In genomic region chr5:132067451-132067850, GRCh38 we compare ENCODE assay signal across 31 cellular contexts. TPM values are rescaled to one million over a fixed set of nuclear protein-coding genes. Genes with fewer than 3 reads are reported as not detected.
"Had no signal": no experiment of that assay in that cellular context is flagged by ENCODE, and none has a peak within 500 bp of the region (broad histone marks: within the 10 kb centered on the region; RNA-seq: fewer than 3 reads in every experiment).

No MANE protein-coding gene starts in this region.

- H3K9me3 Mint-ChIP-seq: endodermal cell, neural crest cell, WTC11 had no signal

- H3K4me3 ChIP-seq: adrenal gland, ascending aorta, colonic mucosa, esophagus squamous epithelium, gastrocnemius medialis, sigmoid colon, smooth muscle cell, suprapubic skin, tibial nerve had no signal

- H3K27me3 ChIP-seq: adrenal gland, ascending aorta, brain microvascular endothelial cell, colonic mucosa, esophagus squamous epithelium, gastrocnemius medialis, sigmoid colon, suprapubic skin, tibial nerve had no signal

- H3K27me3 Mint-ChIP-seq: activated naive CD8-positive, alpha-beta T cell had no signal

- ATAC-seq: gastrocnemius medialis; stimulated activated naive CD8-positive, alpha-beta T cell treated with anti-CD3 and anti-CD28 coated beads, Interleukin-15, Interleukin-2, amounts not matched to agents 100 U/mL and 50 U/mL, for 24 hours; WTC11 had no signal

- H3K4me1 ChIP-seq: adrenal gland, ascending aorta, colonic mucosa, esophagus squamous epithelium, gastrocnemius medialis, sigmoid colon, suprapubic skin, tibial nerve had no signal

- H3K9me3 ChIP-seq: adrenal gland, ascending aorta, colonic mucosa, esophagus squamous epithelium, gastrocnemius medialis, sigmoid colon, suprapubic skin, tibial nerve had no signal

- H3K27ac Mint-ChIP-seq: activated naive CD8-positive, alpha-beta T cell; endodermal cell; WTC11 had no signal

- H3K4me3 Mint-ChIP-seq: activated naive CD8-positive, alpha-beta T cell; endodermal cell; neural crest cell; WTC11 had no signal

- H3K27ac ChIP-seq: adrenal gland, ascending aorta, brain microvascular endothelial cell, colonic mucosa, esophagus squamous epithelium, gastrocnemius medialis, sigmoid colon, suprapubic skin, tibial nerve had no signal

- H3K4me1 Mint-ChIP-seq: endodermal cell had no signal

- DNase-seq: activated CD4-positive, alpha-beta T cell treated with anti-CD3 and anti-CD28 coated beads, Interleukin-2, amount 50 U/mL, for 48 hours; activated naive CD4-positive, alpha-beta T cell; adrenal gland; brain microvascular endothelial cell; central memory CD4-positive, alpha-beta T cell; colonic mucosa; endodermal cell; esophagus squamous epithelium; gastrocnemius medialis; head of caudate nucleus; hypothalamus; mesenchymal stem cell; occipital lobe; sigmoid colon; stimulated activated CD4-positive, alpha-beta T cell treated with anti-CD3 and anti-CD28 coated beads, Interleukin-2, amount 100 ng/mL, for 48 hours; stimulated activated CD8-positive, alpha-beta memory T cell treated with anti-CD3 and anti-CD28 coated beads, Interleukin-4, amount 100 ng/mL, for 48 hours; T-helper 1 cell; T1000 had no signal

- H3K36me3 Mint-ChIP-seq: activated naive CD8-positive, alpha-beta T cell; WTC11 had no signal

RNA-seq across cellular contexts. Expression of gene CSF2, which starts 6.1 kb away (rescaled TPM):
- total RNA-seq: ascending aorta, endodermal cell, esophagus squamous epithelium, gastrocnemius medialis, lower leg skin, myocyte, neural crest cell, occipital lobe, sigmoid colon, smooth muscle cell, suprapubic skin, tibial nerve, urinary bladder, WTC11 had no signal
- polyA plus RNA-seq: adrenal gland, smooth muscle cell, urinary bladder had no signal

RNA-seq across cellular contexts. Expression of gene IL3, which starts 7.0 kb away (rescaled TPM):
- total RNA-seq: adrenal gland, ascending aorta, endodermal cell, esophagus squamous epithelium, gastrocnemius medialis, lower leg skin, mononuclear cell, myocyte, neural crest cell, occipital lobe, renal cortical epithelial cell, sigmoid colon, smooth muscle cell, suprapubic skin, tibial nerve, urinary bladder, WTC11 had no signal
- polyA plus RNA-seq: adrenal gland, sigmoid colon, smooth muscle cell, urinary bladder had no signal

RNA-seq across cellular contexts. Expression of gene ACSL6, which starts 56.0 kb away (rescaled TPM):
- total RNA-seq: smooth muscle cell had no signal
- polyA plus RNA-seq: smooth muscle cell had no signal
